ENCODE assay signal across 1 cellular context in the genomic region with DNA sequence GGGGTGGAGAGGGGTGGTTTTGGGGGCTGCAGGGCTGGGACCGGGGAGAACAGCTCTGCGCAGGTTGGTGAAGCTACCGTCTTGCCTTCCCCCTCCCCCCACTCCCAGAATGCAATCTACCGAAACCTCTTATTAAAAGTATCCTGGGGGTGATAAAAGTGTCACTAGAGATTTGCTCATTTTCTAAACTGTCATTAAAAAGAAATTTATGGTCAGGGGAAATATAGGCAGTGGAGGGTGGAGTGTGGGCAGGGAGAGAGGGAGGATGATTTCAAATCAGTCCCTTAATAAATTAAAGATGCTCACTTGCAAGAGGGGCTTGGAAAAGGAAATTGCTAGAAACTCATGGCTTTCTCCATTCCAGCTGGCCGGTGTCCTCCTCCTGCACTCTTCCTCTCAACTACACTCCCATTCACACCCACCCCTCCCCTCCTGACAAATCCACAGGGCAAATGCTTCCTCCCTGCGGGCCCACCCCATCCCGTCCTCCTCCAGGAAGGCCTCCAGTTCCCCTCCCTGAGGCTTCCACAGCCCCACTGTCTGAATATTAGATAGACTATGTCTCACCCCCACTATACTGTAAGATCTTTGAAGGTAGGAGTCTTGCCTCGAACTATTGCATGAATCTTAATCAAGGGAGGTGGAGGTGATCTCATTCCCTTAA.
TF ChIP-seq lines count a peak whose summit lies in the region.

No MANE protein-coding gene starts in this region.

TF ChIP-seq in HEK293, 187 proteins besides CTCF, POLR2A, EP300 and RAD21 (continued from another document):
- TF ChIP-seq, protein P1, sequence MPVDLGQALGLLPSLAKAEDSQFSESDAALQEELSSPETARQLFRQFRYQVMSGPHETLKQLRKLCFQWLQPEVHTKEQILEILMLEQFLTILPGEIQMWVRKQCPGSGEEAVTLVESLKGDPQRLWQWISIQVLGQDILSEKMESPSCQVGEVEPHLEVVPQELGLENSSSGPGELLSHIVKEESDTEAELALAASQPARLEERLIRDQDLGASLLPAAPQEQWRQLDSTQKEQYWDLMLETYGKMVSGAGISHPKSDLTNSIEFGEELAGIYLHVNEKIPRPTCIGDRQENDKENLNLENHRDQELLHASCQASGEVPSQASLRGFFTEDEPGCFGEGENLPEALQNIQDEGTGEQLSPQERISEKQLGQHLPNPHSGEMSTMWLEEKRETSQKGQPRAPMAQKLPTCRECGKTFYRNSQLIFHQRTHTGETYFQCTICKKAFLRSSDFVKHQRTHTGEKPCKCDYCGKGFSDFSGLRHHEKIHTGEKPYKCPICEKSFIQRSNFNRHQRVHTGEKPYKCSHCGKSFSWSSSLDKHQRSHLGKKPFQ (tag by site-specific recombination; IDR thresholded peaks at IDR 0.05), result peak; percentile 85; the same call in 1 of the 2 replicates
- TF ChIP-seq ZNF514 (tag by site-specific recombination; IDR thresholded peaks at IDR 0.05), result no peak
- TF ChIP-seq ZFP41 (tag by site-specific recombination; IDR thresholded peaks at IDR 0.05; ENCODE audit: borderline replicate concordance), result no peak
- no peak for TF ChIP-seq ZNF555 (tag by site-specific recombination; conservative IDR thresholded peaks at IDR 0.05)
- TF ChIP-seq ZNF335 (tag by site-specific recombination; conservative IDR thresholded peaks at IDR 0.05), result no peak
- no peak for TF ChIP-seq PRDM1 (tag by site-specific recombination; IDR thresholded peaks at IDR 0.05)
- TF ChIP-seq, protein P2, sequence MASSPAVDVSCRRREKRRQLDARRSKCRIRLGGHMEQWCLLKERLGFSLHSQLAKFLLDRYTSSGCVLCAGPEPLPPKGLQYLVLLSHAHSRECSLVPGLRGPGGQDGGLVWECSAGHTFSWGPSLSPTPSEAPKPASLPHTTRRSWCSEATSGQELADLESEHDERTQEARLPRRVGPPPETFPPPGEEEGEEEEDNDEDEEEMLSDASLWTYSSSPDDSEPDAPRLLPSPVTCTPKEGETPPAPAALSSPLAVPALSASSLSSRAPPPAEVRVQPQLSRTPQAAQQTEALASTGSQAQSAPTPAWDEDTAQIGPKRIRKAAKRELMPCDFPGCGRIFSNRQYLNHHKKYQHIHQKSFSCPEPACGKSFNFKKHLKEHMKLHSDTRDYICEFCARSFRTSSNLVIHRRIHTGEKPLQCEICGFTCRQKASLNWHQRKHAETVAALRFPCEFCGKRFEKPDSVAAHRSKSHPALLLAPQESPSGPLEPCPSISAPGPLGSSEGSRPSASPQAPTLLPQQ (tag by site-specific recombination; IDR thresholded peaks at IDR 0.05), result peak; percentile 87
- TF ChIP-seq HOXA7 (CRISPR knock-in tag; IDR thresholded peaks at IDR 0.05; ENCODE audit: borderline replicate concordance), result no peak
- TF ChIP-seq ZNF843 (tag by site-specific recombination; IDR thresholded peaks at IDR 0.05), result peak; percentile 87
- peak; percentile 22; the same call in 1 of the 2 replicates for TF ChIP-seq ZEB2 (tag by site-specific recombination; IDR thresholded peaks at IDR 0.05)
- no peak; the same call in 1 of the 2 replicates for TF ChIP-seq MZF1 (tag by site-specific recombination; IDR thresholded peaks at IDR 0.05; ENCODE audit: borderline replicate concordance)
- TF ChIP-seq, protein P3, sequence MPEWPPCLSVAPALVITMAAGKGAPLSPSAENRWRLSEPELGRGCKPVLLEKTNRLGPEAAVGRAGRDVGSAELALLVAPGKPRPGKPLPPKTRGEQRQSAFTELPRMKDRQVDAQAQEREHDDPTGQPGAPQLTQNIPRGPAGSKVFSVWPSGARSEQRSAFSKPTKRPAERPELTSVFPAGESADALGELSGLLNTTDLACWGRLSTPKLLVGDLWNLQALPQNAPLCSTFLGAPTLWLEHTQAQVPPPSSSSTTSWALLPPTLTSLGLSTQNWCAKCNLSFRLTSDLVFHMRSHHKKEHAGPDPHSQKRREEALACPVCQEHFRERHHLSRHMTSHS (tag by site-specific recombination; IDR thresholded peaks at IDR 0.05), result no peak
- TF ChIP-seq, protein P4, sequence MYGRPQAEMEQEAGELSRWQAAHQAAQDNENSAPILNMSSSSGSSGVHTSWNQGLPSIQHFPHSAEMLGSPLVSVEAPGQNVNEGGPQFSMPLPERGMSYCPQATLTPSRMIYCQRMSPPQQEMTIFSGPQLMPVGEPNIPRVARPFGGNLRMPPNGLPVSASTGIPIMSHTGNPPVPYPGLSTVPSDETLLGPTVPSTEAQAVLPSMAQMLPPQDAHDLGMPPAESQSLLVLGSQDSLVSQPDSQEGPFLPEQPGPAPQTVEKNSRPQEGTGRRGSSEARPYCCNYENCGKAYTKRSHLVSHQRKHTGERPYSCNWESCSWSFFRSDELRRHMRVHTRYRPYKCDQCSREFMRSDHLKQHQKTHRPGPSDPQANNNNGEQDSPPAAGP (tag by site-specific recombination; IDR thresholded peaks at IDR 0.05), result peak; percentile 49; the same call in 1 of the 2 replicates
- peak; percentile 66; the same call in 1 of the 2 replicates for TF ChIP-seq ZNF610 (tag by site-specific recombination; IDR thresholded peaks at IDR 0.05; ENCODE audit: borderline replicate concordance)
- peak; percentile 65; the same call in 1 of the 2 replicates for TF ChIP-seq ZNF423 (tag by site-specific recombination; IDR thresholded peaks at IDR 0.05)
- TF ChIP-seq, protein P5, sequence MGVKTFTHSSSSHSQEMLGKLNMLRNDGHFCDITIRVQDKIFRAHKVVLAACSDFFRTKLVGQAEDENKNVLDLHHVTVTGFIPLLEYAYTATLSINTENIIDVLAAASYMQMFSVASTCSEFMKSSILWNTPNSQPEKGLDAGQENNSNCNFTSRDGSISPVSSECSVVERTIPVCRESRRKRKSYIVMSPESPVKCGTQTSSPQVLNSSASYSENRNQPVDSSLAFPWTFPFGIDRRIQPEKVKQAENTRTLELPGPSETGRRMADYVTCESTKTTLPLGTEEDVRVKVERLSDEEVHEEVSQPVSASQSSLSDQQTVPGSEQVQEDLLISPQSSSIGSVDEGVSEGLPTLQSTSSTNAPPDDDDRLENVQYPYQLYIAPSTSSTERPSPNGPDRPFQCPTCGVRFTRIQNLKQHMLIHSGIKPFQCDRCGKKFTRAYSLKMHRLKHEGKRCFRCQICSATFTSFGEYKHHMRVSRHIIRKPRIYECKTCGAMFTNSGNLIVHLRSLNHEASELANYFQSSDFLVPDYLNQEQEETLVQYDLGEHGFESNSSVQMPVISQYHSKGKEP (tag by site-specific recombination; IDR thresholded peaks at IDR 0.05), result peak; percentile 86
- no peak for TF ChIP-seq ZNF174 (tag by site-specific recombination; IDR thresholded peaks at IDR 0.05)
- peak; percentile 24; the same call in 1 of the 2 replicates for TF ChIP-seq ZNF324 (tag by site-specific recombination; IDR thresholded peaks at IDR 0.05)
- TF ChIP-seq, protein P6, sequence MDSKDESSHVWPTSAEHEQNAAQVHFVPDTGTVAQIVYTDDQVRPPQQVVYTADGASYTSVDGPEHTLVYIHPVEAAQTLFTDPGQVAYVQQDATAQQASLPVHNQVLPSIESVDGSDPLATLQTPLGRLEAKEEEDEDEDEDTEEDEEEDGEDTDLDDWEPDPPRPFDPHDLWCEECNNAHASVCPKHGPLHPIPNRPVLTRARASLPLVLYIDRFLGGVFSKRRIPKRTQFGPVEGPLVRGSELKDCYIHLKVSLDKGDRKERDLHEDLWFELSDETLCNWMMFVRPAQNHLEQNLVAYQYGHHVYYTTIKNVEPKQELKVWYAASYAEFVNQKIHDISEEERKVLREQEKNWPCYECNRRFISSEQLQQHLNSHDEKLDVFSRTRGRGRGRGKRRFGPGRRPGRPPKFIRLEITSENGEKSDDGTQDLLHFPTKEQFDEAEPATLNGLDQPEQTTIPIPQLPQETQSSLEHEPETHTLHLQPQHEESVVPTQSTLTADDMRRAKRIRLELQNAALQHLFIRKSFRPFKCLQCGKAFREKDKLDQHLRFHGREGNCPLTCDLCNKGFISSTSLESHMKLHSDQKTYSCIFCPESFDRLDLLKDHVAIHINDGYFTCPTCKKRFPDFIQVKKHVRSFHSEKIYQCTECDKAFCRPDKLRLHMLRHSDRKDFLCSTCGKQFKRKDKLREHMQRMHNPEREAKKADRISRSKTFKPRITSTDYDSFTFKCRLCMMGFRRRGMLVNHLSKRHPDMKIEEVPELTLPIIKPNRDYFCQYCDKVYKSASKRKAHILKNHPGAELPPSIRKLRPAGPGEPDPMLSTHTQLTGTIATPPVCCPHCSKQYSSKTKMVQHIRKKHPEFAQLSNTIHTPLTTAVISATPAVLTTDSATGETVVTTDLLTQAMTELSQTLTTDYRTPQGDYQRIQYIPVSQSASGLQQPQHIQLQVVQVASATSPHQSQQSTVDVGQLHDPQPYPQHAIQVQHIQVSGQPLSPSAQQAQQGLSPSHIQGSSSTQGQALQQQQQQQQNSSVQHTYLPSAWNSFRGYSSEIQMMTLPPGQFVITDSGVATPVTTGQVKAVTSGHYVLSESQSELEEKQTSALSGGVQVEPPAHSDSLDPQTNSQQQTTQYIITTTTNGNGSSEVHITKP (tag by site-specific recombination; IDR thresholded peaks at IDR 0.05), result peak; percentile 19; the same call in 1 of the 2 replicates
- TF ChIP-seq IKZF3 (tag by site-specific recombination; IDR thresholded peaks at IDR 0.05), result peak; percentile 71
- TF ChIP-seq SP7 (tag by site-specific recombination; IDR thresholded peaks at IDR 0.05), result peak; percentile 100
- peak; percentile 84 for TF ChIP-seq ZFP69B (tag by site-specific recombination; IDR thresholded peaks at IDR 0.05)
- TF ChIP-seq, protein P7, sequence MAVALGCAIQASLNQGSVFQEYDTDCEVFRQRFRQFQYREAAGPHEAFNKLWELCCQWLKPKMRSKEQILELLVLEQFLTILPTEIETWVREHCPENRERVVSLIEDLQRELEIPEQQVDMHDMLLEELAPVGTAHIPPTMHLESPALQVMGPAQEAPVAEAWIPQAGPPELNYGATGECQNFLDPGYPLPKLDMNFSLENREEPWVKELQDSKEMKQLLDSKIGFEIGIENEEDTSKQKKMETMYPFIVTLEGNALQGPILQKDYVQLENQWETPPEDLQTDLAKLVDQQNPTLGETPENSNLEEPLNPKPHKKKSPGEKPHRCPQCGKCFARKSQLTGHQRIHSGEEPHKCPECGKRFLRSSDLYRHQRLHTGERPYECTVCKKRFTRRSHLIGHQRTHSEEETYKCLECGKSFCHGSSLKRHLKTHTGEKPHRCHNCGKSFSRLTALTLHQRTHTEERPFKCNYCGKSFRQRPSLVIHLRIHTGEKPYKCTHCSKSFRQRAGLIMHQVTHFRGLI (tag by site-specific recombination; IDR thresholded peaks at IDR 0.05), result no peak
- TF ChIP-seq ZNF138 (tag by site-specific recombination; IDR thresholded peaks at IDR 0.05; ENCODE audit: borderline replicate concordance), result no peak
- TF ChIP-seq ZNF274 (IDR thresholded peaks at IDR 0.05; ENCODE audit: low read length), result no peak
- no peak for TF ChIP-seq ZNF274 (tag by site-specific recombination; IDR thresholded peaks at IDR 0.05; ENCODE audit: borderline replicate concordance)
- no peak for TF ChIP-seq ZNF221 (tag by site-specific recombination; IDR thresholded peaks at IDR 0.05; ENCODE audit: borderline replicate concordance)
- TF ChIP-seq ZNF133 (tag by site-specific recombination; IDR thresholded peaks at IDR 0.05), result no peak
- peak; percentile 30; the same call in 1 of the 2 replicates for TF ChIP-seq ZBTB8A (tag by site-specific recombination; IDR thresholded peaks at IDR 0.05)
- TF ChIP-seq GLIS1 (tag by site-specific recombination; IDR thresholded peaks at IDR 0.05), result 0 out of 2 replicates have a peak, but pooled peaks have one; percentile 19
- TF ChIP-seq ZNF214 (tag by site-specific recombination; IDR thresholded peaks at IDR 0.05; ENCODE audit: borderline replicate concordance), result no peak
- TF ChIP-seq, protein P8, sequence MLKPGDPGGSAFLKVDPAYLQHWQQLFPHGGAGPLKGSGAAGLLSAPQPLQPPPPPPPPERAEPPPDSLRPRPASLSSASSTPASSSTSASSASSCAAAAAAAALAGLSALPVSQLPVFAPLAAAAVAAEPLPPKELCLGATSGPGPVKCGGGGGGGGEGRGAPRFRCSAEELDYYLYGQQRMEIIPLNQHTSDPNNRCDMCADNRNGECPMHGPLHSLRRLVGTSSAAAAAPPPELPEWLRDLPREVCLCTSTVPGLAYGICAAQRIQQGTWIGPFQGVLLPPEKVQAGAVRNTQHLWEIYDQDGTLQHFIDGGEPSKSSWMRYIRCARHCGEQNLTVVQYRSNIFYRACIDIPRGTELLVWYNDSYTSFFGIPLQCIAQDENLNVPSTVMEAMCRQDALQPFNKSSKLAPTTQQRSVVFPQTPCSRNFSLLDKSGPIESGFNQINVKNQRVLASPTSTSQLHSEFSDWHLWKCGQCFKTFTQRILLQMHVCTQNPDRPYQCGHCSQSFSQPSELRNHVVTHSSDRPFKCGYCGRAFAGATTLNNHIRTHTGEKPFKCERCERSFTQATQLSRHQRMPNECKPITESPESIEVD (tag by site-specific recombination; IDR thresholded peaks at IDR 0.05), result peak; percentile 80
- no peak for TF ChIP-seq ZNF521 (tag by site-specific recombination; IDR thresholded peaks at IDR 0.05)
- TF ChIP-seq ZNF670 (tag by site-specific recombination; IDR thresholded peaks at IDR 0.05; ENCODE audit: low read depth), result no peak
- TF ChIP-seq ZNF664 (tag by site-specific recombination; IDR thresholded peaks at IDR 0.05), result no peak
- no peak; the same call in 1 of the 2 replicates for TF ChIP-seq ZNF501 (tag by site-specific recombination; IDR thresholded peaks at IDR 0.05)
- TF ChIP-seq ZNF792 (tag by site-specific recombination; IDR thresholded peaks at IDR 0.05), result no peak
- TF ChIP-seq WT1 (tag by site-specific recombination; IDR thresholded peaks at IDR 0.05), result peak; percentile 92
- TF ChIP-seq ZNF311 (tag by site-specific recombination; IDR thresholded peaks at IDR 0.05; ENCODE audit: borderline replicate concordance), result no peak
- no peak for TF ChIP-seq ZNF37A (tag by site-specific recombination; IDR thresholded peaks at IDR 0.05)
